In genomic region chr3:102057781-102058421, GRCh38 we compare ENCODE assay signal across 12 cellular contexts.
DNase-seq lines count a peak whose midpoint lies in the region; ATAC-seq and TF ChIP-seq lines count a peak whose summit lies in the region.
"Had no signal": no experiment of that assay in that cellular context is flagged by ENCODE, and none has a peak within 500 bp of the region (broad histone marks: within the 10 kb centered on the region; RNA-seq: fewer than 3 reads in every experiment).

No MANE protein-coding gene starts in this region.

- TF ChIP-seq CTCF in GM10266 (IDR thresholded peaks at IDR 0.05; ENCODE audit: control insufficient read depth, insufficient read depth, low read depth, missing control alignments) (no peak), heart right ventricle (IDR thresholded peaks at IDR 0.05) (no peak)

- H3K27ac ChIP-seq in heart right ventricle, result peak overlapping the region in 1 of 10 donors; percentile 32
- H3K27ac ChIP-seq: cardiac muscle cell had no signal

- H3K9me3 Mint-ChIP-seq in activated T-helper 1 cell treated with anti-CD3 and anti-CD28 coated beads, Interleukin-12 subunit alpha, Interleukin-12 subunit beta, Interleukin-2, Interleukin-4 antibody, amounts not matched to agents 30 ng/mL and 10 ng/mL and 1 ng/mL, durations not matched to agents 14 hours and 24 hours and 36 hours, result peaks cover 13% of the 10 kb centered on the region

- peaks cover 35% of the 10 kb centered on the region for H3K4me1 Mint-ChIP-seq in activated T-helper 1 cell treated with anti-CD3 and anti-CD28 coated beads, Interleukin-12 subunit alpha, Interleukin-12 subunit beta, Interleukin-2, Interleukin-4 antibody, amounts not matched to agents 30 ng/mL and 10 ng/mL and 1 ng/mL, durations not matched to agents 14 hours and 24 hours and 36 hours (ENCODE audit: low read depth)

- no peaks in the 10 kb centered on the region for H3K36me3 ChIP-seq in heart right ventricle
- H3K36me3 ChIP-seq: cardiac muscle cell had no signal

- peaks cover 12% of the 10 kb centered on the region for H3K36me3 Mint-ChIP-seq in activated T-helper 1 cell treated with anti-CD3 and anti-CD28 coated beads, Interleukin-12 subunit alpha, Interleukin-12 subunit beta, Interleukin-2, Interleukin-4 antibody, amounts not matched to agents 30 ng/mL and 10 ng/mL and 1 ng/mL, durations not matched to agents 14 hours and 24 hours and 36 hours (ENCODE audit: low read depth)

- H3K27me3 ChIP-seq in heart right ventricle, result no peaks in the 10 kb centered on the region
- H3K27me3 ChIP-seq: cardiac muscle cell had no signal

- no peaks in the 10 kb centered on the region for H3K9me3 ChIP-seq in heart right ventricle

- H3K27ac Mint-ChIP-seq in activated T-helper 1 cell treated with anti-CD3 and anti-CD28 coated beads, Interleukin-12 subunit alpha, Interleukin-12 subunit beta, Interleukin-2, Interleukin-4 antibody, amounts not matched to agents 30 ng/mL and 10 ng/mL and 1 ng/mL, durations not matched to agents 14 hours and 24 hours and 36 hours, result peak overlapping the region; percentile 8

- peak; percentile 82 for ATAC-seq in GM19328 (IDR thresholded peaks at IDR 0.05; ENCODE audit: unreplicated experiment)
- peak; percentile 81 for ATAC-seq in HG03045 (IDR thresholded peaks at IDR 0.05; ENCODE audit: unreplicated experiment)
- ATAC-seq in heart right ventricle, result no peak
- ATAC-seq: SK-N-SH treated with all-trans-retinoic acid at 6 μM for 48 hours had no signal

- no peaks in the 10 kb centered on the region for H3K27me3 Mint-ChIP-seq in activated T-helper 1 cell treated with anti-CD3 and anti-CD28 coated beads, Interleukin-12 subunit alpha, Interleukin-12 subunit beta, Interleukin-2, Interleukin-4 antibody, amounts not matched to agents 30 ng/mL and 10 ng/mL and 1 ng/mL, durations not matched to agents 14 hours and 24 hours and 36 hours (ENCODE audit: insufficient read depth)

- peaks cover 0 to 11% (median 0%) of the 10 kb centered on the region in 9 donors for H3K4me1 ChIP-seq in heart right ventricle

- DNase-seq in GM10266 (ENCODE audit: extremely low spot score), result peak; percentile 31
- peak; percentile 20 for DNase-seq in activated T-helper 1 cell treated with anti-CD3 and anti-CD28 coated beads, Interleukin-12 subunit alpha, Interleukin-12 subunit beta, Interleukin-2, Interleukin-4 antibody, amounts not matched to agents 30 ng/mL and 10 ng/mL and 1 ng/mL, durations not matched to agents 14 hours and 24 hours and 36 hours (ENCODE audit: low spot score)
- no peak for DNase-seq in middle frontal gyrus (ENCODE audit: extremely low spot score, low spot score)
- DNase-seq in heart right ventricle, result no peak
- no peak for DNase-seq in HCEC 1CT
- DNase-seq in DMS53 (lab: John Stamatoyannopoulos, UW), result no peak
- DNase-seq: DMS79 treated with DMSO at 0.1 percent for 48 hours, KG1 had no signal

- H3K4me3 ChIP-seq in heart right ventricle, result no peak overlapping the region
- H3K4me3 ChIP-seq: cardiac muscle cell had no signal

- intact Hi-C loops in activated T-helper 1 cell treated with anti-CD3 and anti-CD28 coated beads, Interleukin-12 subunit alpha, Interleukin-12 subunit beta, Interleukin-2, Interleukin-4 antibody, amounts not matched to agents 30 ng/mL and 10 ng/mL and 1 ng/mL, durations not matched to agents 14 hours and 24 hours and 36 hours (cut with micrococcal nuclease), result loop anchor here (5.0 kb wide), 1 partner anchor 34 kb away; no protein-coding TSS in a partner anchor
- intact Hi-C loops in heart right ventricle (cut with DNase I), result no loop called here

- H3K4me3 Mint-ChIP-seq in activated T-helper 1 cell treated with anti-CD3 and anti-CD28 coated beads, Interleukin-12 subunit alpha, Interleukin-12 subunit beta, Interleukin-2, Interleukin-4 antibody, amounts not matched to agents 30 ng/mL and 10 ng/mL and 1 ng/mL, durations not matched to agents 14 hours and 24 hours and 36 hours, result peak overlapping the region; percentile 1

Comparison
In these comparisons a context has a peak if more than half of its experiments do, and no peak if none do; other contexts are left out.
1. DNase-seq: peak in GM10266 (single experiment) and activated T-helper 1 cell treated with anti-CD3 and anti-CD28 coated beads, Interleukin-12 subunit alpha, Interleukin-12 subunit beta, Interleukin-2, Interleukin-4 antibody, amounts not matched to agents 30 ng/mL and 10 ng/mL and 1 ng/mL, durations not matched to agents 14 hours and 24 hours and 36 hours (single experiment); none in middle frontal gyrus (single experiment), heart right ventricle (0 of 2), HCEC 1CT (single experiment) and DMS53 (single experiment).
2. ATAC-seq: peak in GM19328 (single experiment) and HG03045 (single experiment); none in heart right ventricle (0 of 8).